Comparison of ENCODE assay signal across 13 cellular contexts in the genomic region with DNA sequence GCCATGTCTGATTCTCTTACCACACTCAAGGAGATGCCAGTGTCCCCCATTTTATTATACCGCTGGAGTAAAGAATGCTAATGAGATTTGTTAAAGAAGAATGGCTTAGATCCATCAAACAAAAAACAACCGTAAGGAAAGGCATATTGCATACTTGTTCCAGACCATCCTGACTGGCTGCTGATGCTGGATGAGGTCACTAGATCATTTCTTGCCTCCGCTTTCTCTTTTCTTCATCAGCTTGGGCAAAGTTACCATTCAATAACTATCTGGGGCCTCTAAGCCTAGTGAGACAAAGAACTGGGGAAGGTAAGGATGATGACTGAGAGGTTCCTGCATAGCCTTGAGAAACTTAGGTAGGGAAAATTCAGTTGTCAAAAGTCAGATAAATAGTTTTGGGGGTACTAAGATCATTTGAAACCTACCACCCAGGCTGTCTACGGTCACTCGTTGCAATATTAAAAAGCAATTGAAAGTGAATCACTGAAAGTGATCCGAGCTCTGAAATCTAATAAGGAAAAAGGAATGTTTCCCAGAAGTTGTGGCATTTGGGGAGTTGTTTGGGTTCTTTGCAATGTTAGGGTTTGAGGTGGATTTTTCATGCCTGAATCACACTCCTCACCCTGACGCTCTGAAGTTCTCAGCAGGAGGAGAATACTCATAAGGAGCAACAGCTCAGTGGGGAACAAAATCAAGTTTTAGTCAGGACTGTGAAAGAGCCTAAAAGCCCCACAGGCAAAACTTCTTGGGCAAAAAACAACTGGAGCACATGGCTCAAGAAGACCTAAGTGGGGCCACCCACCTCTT.
DNase-seq lines count a peak whose midpoint lies in the region; ATAC-seq and TF ChIP-seq lines count a peak whose summit lies in the region.
"Had no signal": no experiment of that assay in that cellular context is flagged by ENCODE, and none has a peak within 500 bp of the region (broad histone marks: within the 10 kb centered on the region; RNA-seq: fewer than 3 reads in every experiment).

No MANE protein-coding gene starts in this region.

- DNase-seq in GM04504 (ENCODE audit: low read depth) (peak; percentile 86), fibroblast of lung (ENCODE audit: low read depth in 2 of 2) (peak; percentile 89 to 98), skeletal muscle cell (ENCODE audit: low read depth) (peak; percentile 78), C1 segment of cervical spinal cord (lab: John Stamatoyannopoulos, UW) (no peak), stomach (no peak)
- DNase-seq: activated CD4-positive, CD25-positive, alpha-beta regulatory T cell treated with anti-CD3 and anti-CD28 coated beads, Interleukin-2, amount 50 U/mL, for 72 hours; activated T-cell treated with anti-CD3 and anti-CD28 coated beads, Interleukin-2, amount 50 U/mL, for 24 hours; right cardiac atrium; SW 1271 had no signal

- H3K9me3 ChIP-seq in fibroblast of lung (ENCODE audit: control insufficient read depth, insufficient read depth, low read depth, low read length) (no peaks in the 10 kb centered on the region), gastroesophageal sphincter (no peaks in the 10 kb centered on the region), stomach (no peaks in the 10 kb centered on the region)
- H3K9me3 ChIP-seq: suprapubic skin had no signal

- peak overlapping the region; percentile 69 for H3K27ac ChIP-seq in fibroblast of lung (ENCODE audit: insufficient read depth, low read length)
- H3K27ac ChIP-seq in gastroesophageal sphincter: no peak overlapping the region
- H3K27ac ChIP-seq in stomach: no peak overlapping the region
- H3K27ac ChIP-seq: suprapubic skin had no signal

- H2AFZ ChIP-seq in fibroblast of lung (ENCODE audit: low read length): no peak overlapping the region

- 88 to 94% methylated on average over 4 to 7 of the region's 7 CpGs for WGBS in gastroesophageal sphincter (ENCODE audit: low coverage in 1 of 2), 2 donors
- 81 to 91% (median 87%) methylated on average over 7 of the region's 7 CpGs for WGBS in stomach, 5 donors

- H3K36me3 ChIP-seq in fibroblast of lung (ENCODE audit: control insufficient read depth, insufficient read depth, low read length) (no peaks in the 10 kb centered on the region), gastroesophageal sphincter (no peaks in the 10 kb centered on the region), stomach (no peaks in the 10 kb centered on the region)
- H3K36me3 ChIP-seq: suprapubic skin had no signal

- H3K4me2 ChIP-seq in fibroblast of lung (ENCODE audit: extremely low read depth, insufficient read depth, low read length): peak overlapping the region; percentile 39

- no peak overlapping the region for H3K9ac ChIP-seq in fibroblast of lung (ENCODE audit: insufficient read depth, low read length)

- H3K4me3 ChIP-seq in fibroblast of lung (replicated peaks in 1 of 4; ENCODE audit: control extremely low read depth in 1 of 4, insufficient read depth in 1 of 4, low read depth in 3 of 4, low read length in 4 of 4): no peak overlapping the region
- no peak overlapping the region for H3K4me3 ChIP-seq in skeletal muscle cell (ENCODE audit: low read depth, low read length)
- no peak overlapping the region for H3K4me3 ChIP-seq in gastroesophageal sphincter
- H3K4me3 ChIP-seq in stomach: no peak overlapping the region
- H3K4me3 ChIP-seq: suprapubic skin had no signal

- TF ChIP-seq CTCF in fibroblast of lung (conservative IDR thresholded peaks at IDR 0.05 in 1 of 2, IDR thresholded peaks at IDR 0.05 in 1 of 2; ENCODE audit: low read depth in 1 of 2, low read length in 2 of 2) (no peak), gastroesophageal sphincter (IDR thresholded peaks at IDR 0.05) (no peak), stomach (IDR thresholded peaks at IDR 0.05) (no peak)

- H4K20me1 ChIP-seq in fibroblast of lung (ENCODE audit: control insufficient read depth, extremely low read depth, insufficient read depth, low read length): no peaks in the 10 kb centered on the region

- no peaks in the 10 kb centered on the region for H3K27me3 ChIP-seq in fibroblast of lung (ENCODE audit: control insufficient read depth, insufficient read depth, low read length)
- H3K27me3 ChIP-seq in gastroesophageal sphincter: no peaks in the 10 kb centered on the region
- no peaks in the 10 kb centered on the region for H3K27me3 ChIP-seq in stomach
- H3K27me3 ChIP-seq: suprapubic skin had no signal

- TF ChIP-seq EP300 in gastroesophageal sphincter (IDR thresholded peaks at IDR 0.05) (no peak), stomach (IDR thresholded peaks at IDR 0.05) (no peak)

- TF ChIP-seq POLR2A in gastroesophageal sphincter (IDR thresholded peaks at IDR 0.05): no peak
- no peak for TF ChIP-seq POLR2A in stomach (IDR thresholded peaks at IDR 0.05)

- intact Hi-C loops in stomach (cut with DNase I; ENCODE audit: low total_unique reads): no loop called here

- ATAC-seq in SK-N-SH treated with all-trans-retinoic acid at 6 μM for 48 hours (peak; percentile 67), gastroesophageal sphincter (no peak), GM19463 (IDR thresholded peaks at IDR 0.05; ENCODE audit: unreplicated experiment) (no peak)
- ATAC-seq: right cardiac atrium had no signal

- H3K4me1 ChIP-seq in fibroblast of lung (ENCODE audit: control insufficient read depth, extremely low read depth, insufficient read depth, low read length) (peaks cover 7% of the 10 kb centered on the region), gastroesophageal sphincter (no peaks in the 10 kb centered on the region), stomach (no peaks in the 10 kb centered on the region)
- H3K4me1 ChIP-seq: suprapubic skin had no signal

- H3K79me2 ChIP-seq in fibroblast of lung (ENCODE audit: control insufficient read depth, insufficient read depth, low read length): no peaks in the 10 kb centered on the region

TF ChIP-seq in SK-N-SH treated with all-trans-retinoic acid at 6 μM for 48 hours, 23 proteins besides CTCF, POLR2A, EP300 and RAD21:
- 0 out of 2 replicates have a peak, but pooled peaks have one; percentile 71 for TF ChIP-seq OSR1 (CRISPR knock-in tag; IDR thresholded peaks at IDR 0.05)
- peak; percentile 28; the same call in 1 of the 2 replicates for TF ChIP-seq ZC3H10 (CRISPR knock-in tag; IDR thresholded peaks at IDR 0.05)
- no peak for TF ChIP-seq ZNF565 (CRISPR knock-in tag; conservative IDR thresholded peaks at IDR 0.05; ENCODE audit: low read depth)

Comparison
In these comparisons a context has a peak if more than half of its experiments do, and no peak if none do; other contexts are left out.
1. DNase-seq: peak in GM04504 (single experiment), fibroblast of lung (2 of 2) and skeletal muscle cell (single experiment); none in C1 segment of cervical spinal cord (0 of 14) and stomach (single experiment).